17 cellular contexts compared by ENCODE assay signal in the genomic region with DNA sequence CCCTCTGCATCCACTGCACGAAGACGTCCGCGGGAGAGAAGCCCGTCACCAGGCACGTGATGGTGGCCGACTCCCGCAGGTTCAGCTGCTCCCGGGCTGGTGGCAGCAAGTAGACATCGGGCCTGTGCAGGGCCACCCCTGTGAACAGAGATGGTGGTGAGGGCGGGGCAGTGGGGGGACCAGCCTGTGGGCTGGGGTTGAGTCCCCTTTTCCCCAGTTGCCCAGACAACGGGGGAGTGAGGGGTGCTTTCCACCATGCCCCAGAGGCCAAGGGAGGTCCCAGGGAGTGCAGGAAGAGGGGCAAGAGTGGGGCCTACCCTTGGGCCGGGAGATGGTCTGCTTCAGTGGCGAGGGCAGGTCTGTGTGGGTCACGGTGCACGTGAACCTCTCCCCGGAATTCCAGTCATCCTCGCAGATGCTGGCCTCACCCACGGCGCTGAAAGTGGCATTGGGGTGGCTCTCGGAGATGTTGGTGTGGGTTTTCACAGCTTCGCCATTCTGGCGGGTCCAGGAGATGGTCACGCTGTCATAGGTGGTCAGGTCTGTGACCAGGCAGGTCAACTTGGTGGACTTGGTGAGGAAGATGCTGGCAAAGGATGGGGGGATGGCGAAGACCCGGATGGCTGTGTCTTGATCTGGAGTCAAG.
DNase-seq lines count a peak whose midpoint lies in the region; ATAC-seq and TF ChIP-seq lines count a peak whose summit lies in the region.
"Had no signal": no experiment of that assay in that cellular context is flagged by ENCODE, and none has a peak within 500 bp of the region (broad histone marks: within the 10 kb centered on the region; RNA-seq: fewer than 3 reads in every experiment).

No MANE protein-coding gene starts in this region.

- H3K27ac Mint-ChIP-seq in CD4-positive, CD25-positive, alpha-beta regulatory T cell: peak overlapping the region; percentile 66 to 89 (median 82)
- H3K27ac Mint-ChIP-seq in chondrocyte (ENCODE audit: unreplicated experiment): no peak overlapping the region
- no peak overlapping the region for H3K27ac Mint-ChIP-seq in osteocyte (ENCODE audit: unreplicated experiment)
- H3K27ac Mint-ChIP-seq: activated naive CD8-positive, alpha-beta T cell had no signal

- H3K27me3 ChIP-seq in CD4-positive, CD25-positive, alpha-beta regulatory T cell (ENCODE audit: control insufficient read depth, insufficient read depth, low read length): no peaks in the 10 kb centered on the region
- no peaks in the 10 kb centered on the region for H3K27me3 ChIP-seq in H7 (ENCODE audit: control insufficient read depth, insufficient read depth, low read length)
- H3K27me3 ChIP-seq: pancreas had no signal

- no peaks in the 10 kb centered on the region for H3K9me3 Mint-ChIP-seq in CD4-positive, CD25-positive, alpha-beta regulatory T cell
- H3K9me3 Mint-ChIP-seq in chondrocyte (ENCODE audit: low read depth): peaks cover 18% of the 10 kb centered on the region
- H3K9me3 Mint-ChIP-seq in osteocyte (ENCODE audit: unreplicated experiment): peaks cover 9% of the 10 kb centered on the region

- peak overlapping the region in 1 of 4 donors; percentile 54 for H3K4me3 Mint-ChIP-seq in CD4-positive, CD25-positive, alpha-beta regulatory T cell
- no peak overlapping the region for H3K4me3 Mint-ChIP-seq in chondrocyte (ENCODE audit: unreplicated experiment)
- no peak overlapping the region for H3K4me3 Mint-ChIP-seq in osteocyte (ENCODE audit: unreplicated experiment)
- H3K4me3 Mint-ChIP-seq: activated naive CD8-positive, alpha-beta T cell had no signal

- H3K4me1 Mint-ChIP-seq in CD4-positive, CD25-positive, alpha-beta regulatory T cell: peaks cover 0 to 53% (median 4%) of the 10 kb centered on the region in 4 donors
- H3K4me1 Mint-ChIP-seq in chondrocyte (ENCODE audit: low read depth) (no peaks in the 10 kb centered on the region), osteocyte (ENCODE audit: unreplicated experiment) (no peaks in the 10 kb centered on the region)

- no peak for DNase-seq in CD4-positive, CD25-positive, alpha-beta regulatory T cell
- DNase-seq in H7 (peak; percentile 30), chondrocyte (ENCODE audit: low spot score) (peak; percentile 93), osteocyte (ENCODE audit: extremely low spot score, unreplicated experiment) (peak; percentile 82), T-helper 9 cell (no peak), AG08396 (ENCODE audit: low spot score) (no peak), NCI-H1417 (lab: John Stamatoyannopoulos, UW) (no peak)
- no peak for DNase-seq in stimulated activated CD8-positive, alpha-beta memory T cell treated with anti-CD3 and anti-CD28 coated beads, Interleukin-4, amount 100 ng/mL, for 48 hours
- DNase-seq: activated CD4-positive, CD25-positive, alpha-beta regulatory T cell; hippocampal formation; NCI-H187; NCI-H510A treated with DMSO at 0.1 percent for 48 hours; small intestine; stimulated activated naive CD4-positive, alpha-beta T cell treated with Interleukin-2 at 50 U/mL for 16 hours had no signal

- H3K36me3 ChIP-seq in CD4-positive, CD25-positive, alpha-beta regulatory T cell (ENCODE audit: control insufficient read depth, insufficient read depth, low read length): peaks cover 2% of the 10 kb centered on the region
- no peaks in the 10 kb centered on the region for H3K36me3 ChIP-seq in H7 (replicated peaks; ENCODE audit: control insufficient read depth, insufficient read depth, low read length)
- H3K36me3 ChIP-seq: pancreas had no signal

- H3K27me3 Mint-ChIP-seq in CD4-positive, CD25-positive, alpha-beta regulatory T cell: no peaks in the 10 kb centered on the region
- no peaks in the 10 kb centered on the region for H3K27me3 Mint-ChIP-seq in chondrocyte (ENCODE audit: low read depth)
- no peaks in the 10 kb centered on the region for H3K27me3 Mint-ChIP-seq in osteocyte (ENCODE audit: unreplicated experiment)
- H3K27me3 Mint-ChIP-seq: activated naive CD8-positive, alpha-beta T cell had no signal

- peaks cover 56% of the 10 kb centered on the region for H3K4me1 ChIP-seq in CD4-positive, CD25-positive, alpha-beta regulatory T cell (ENCODE audit: control insufficient read depth, insufficient read depth, low read length, poor library complexity, severe bottlenecking)
- H3K4me1 ChIP-seq: pancreas had no signal

- no peaks in the 10 kb centered on the region for H3K9me3 ChIP-seq in CD4-positive, CD25-positive, alpha-beta regulatory T cell (ENCODE audit: control insufficient read depth in 2 of 2, low read length in 2 of 2)
- H3K9me3 ChIP-seq: pancreas had no signal

- H3K4me3 ChIP-seq in CD4-positive, CD25-positive, alpha-beta regulatory T cell (ENCODE audit: low read depth, low read length): no peak overlapping the region
- no peak overlapping the region for H3K4me3 ChIP-seq in H7 (ENCODE audit: insufficient read depth, low read depth, low read length)
- H3K4me3 ChIP-seq: pancreas had no signal

- TF ChIP-seq CTCF in chondrocyte (IDR thresholded peaks at IDR 0.05) (no peak), osteocyte (IDR thresholded peaks at IDR 0.05) (no peak)

- H3K36me3 Mint-ChIP-seq in CD4-positive, CD25-positive, alpha-beta regulatory T cell: no peaks in the 10 kb centered on the region
- H3K36me3 Mint-ChIP-seq in chondrocyte (ENCODE audit: low read depth) (peaks cover 4% of the 10 kb centered on the region), osteocyte (ENCODE audit: unreplicated experiment) (no peaks in the 10 kb centered on the region)
- H3K36me3 Mint-ChIP-seq: activated naive CD8-positive, alpha-beta T cell had no signal

- no peak overlapping the region for H3K27ac ChIP-seq in CD4-positive, CD25-positive, alpha-beta regulatory T cell (ENCODE audit: insufficient read depth, low read length, poor library complexity, severe bottlenecking)
- H3K27ac ChIP-seq: pancreas had no signal

- no peak for ATAC-seq in CD4-positive, CD25-positive, alpha-beta regulatory T cell (ENCODE audit: low read depth in 2 of 2)
- ATAC-seq: Panc1, pancreas had no signal

Comparison
In these comparisons a context has a peak if more than half of its experiments do, and no peak if none do; other contexts are left out.
1. DNase-seq: peak in H7 (single experiment), chondrocyte (single experiment) and osteocyte (single experiment); none in CD4-positive, CD25-positive, alpha-beta regulatory T cell (0 of 3), T-helper 9 cell (single experiment), AG08396 (single experiment), stimulated activated CD8-positive, alpha-beta memory T cell treated with anti-CD3 and anti-CD28 coated beads, Interleukin-4, amount 100 ng/mL, for 48 hours (single experiment) and NCI-H1417 (0 of 3).
2. H3K27ac Mint-ChIP-seq: peak in CD4-positive, CD25-positive, alpha-beta regulatory T cell (3 of 3); none in chondrocyte (single experiment) and osteocyte (single experiment).